Comparison of ENCODE assay signal across 1 cellular context in the genomic region with DNA sequence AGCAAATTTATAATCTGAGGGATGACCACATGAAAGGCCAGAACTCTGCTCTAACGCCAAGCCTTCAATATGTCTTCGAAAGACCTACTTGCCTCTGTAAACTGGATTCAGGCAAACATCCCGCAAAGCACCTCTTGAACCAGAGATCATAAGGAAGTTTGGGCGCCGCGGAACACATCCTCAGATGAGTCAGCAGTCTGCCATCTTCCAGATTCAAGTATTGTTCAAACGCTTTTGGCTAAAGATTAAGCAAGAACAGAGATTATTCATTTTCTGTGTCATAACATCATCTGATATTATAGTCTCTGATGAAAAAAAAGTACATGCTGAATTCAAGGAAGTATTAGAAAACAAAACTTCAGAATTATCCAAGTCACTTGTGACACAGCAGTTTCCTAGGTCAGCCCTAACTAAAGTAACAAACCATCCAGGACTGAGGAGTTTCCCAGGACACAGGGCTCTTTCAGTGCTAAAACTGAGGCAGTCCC.
TF ChIP-seq lines count a peak whose summit lies in the region.

No MANE protein-coding gene starts in this region.

TF ChIP-seq in K562, 482 proteins besides CTCF, POLR2A, EP300 and RAD21 (continued from another document and continues in another):
- TF ChIP-seq ELK1 (CRISPR knock-in tag; IDR thresholded peaks at IDR 0.05) (no peak), ZSCAN32 (CRISPR knock-in tag; IDR thresholded peaks at IDR 0.05) (no peak), MAFG (tag; conservative IDR thresholded peaks at IDR 0.05) (peak; percentile 95), PTRF (tag; IDR thresholded peaks at IDR 0.05) (0 out of 2 replicates have a peak, but pooled peaks have one; percentile 30), NFATC3 (IDR thresholded peaks at IDR 0.05) (no peak), E2F3 (CRISPR knock-in tag; IDR thresholded peaks at IDR 0.05) (no peak), ATF3 (IDR thresholded peaks at IDR 0.05) (peak; percentile 56; the same call in 1 of the 2 replicates), ATF3 (CRISPR knock-in tag; conservative IDR thresholded peaks at IDR 0.05) (no peak), NFE2L1 (tag; IDR thresholded peaks at IDR 0.05; ENCODE audit: borderline replicate concordance, low read depth) (peak; percentile 70), POLR2H (tag; IDR thresholded peaks at IDR 0.05; ENCODE audit: low read depth) (no peak; the same call in 1 of the 2 replicates), PURB (CRISPR knock-in tag; IDR thresholded peaks at IDR 0.05; ENCODE audit: low read depth) (no peak), TAF15 (IDR thresholded peaks at IDR 0.05; ENCODE audit: low read depth, low read length) (no peak), ZNF316 (IDR thresholded peaks at IDR 0.05) (peak; percentile 95), DPF2 (IDR thresholded peaks at IDR 0.05) (peak; percentile 73), CHD4 (IDR thresholded peaks at IDR 0.05; ENCODE audit: insufficient read depth, insufficient replicate concordance, low read depth, low read length, poor library complexity, severe bottlenecking) (no peak), BRD9 (IDR thresholded peaks at IDR 0.05; ENCODE audit: low read depth, partially characterized antibody) (no peak), TARDBP (IDR thresholded peaks at IDR 0.05) (no peak), HMGN3 (IDR thresholded peaks at IDR 0.05; ENCODE audit: borderline replicate concordance, extremely low read depth, insufficient read length, low read depth, low read length) (no peak), STAG1 (CRISPR knock-in tag; IDR thresholded peaks at IDR 0.05; ENCODE audit: borderline replicate concordance) (no peak), MYBL2 (IDR thresholded peaks at IDR 0.05; ENCODE audit: low read depth) (no peak), MYBL2 (CRISPR knock-in tag; IDR thresholded peaks at IDR 0.05; ENCODE audit: borderline replicate concordance) (no peak), TOE1 (IDR thresholded peaks at IDR 0.05; ENCODE audit: borderline replicate concordance) (no peak), TOE1 (CRISPR knock-in tag; IDR thresholded peaks at IDR 0.05; ENCODE audit: borderline replicate concordance, low read depth) (no peak), RCOR1 (IDR thresholded peaks at IDR 0.05; ENCODE audit: borderline replicate concordance in 1 of 2, low read depth in 2 of 2, low read length in 2 of 2) (0 out of 4 replicates have a peak, but pooled peaks of 1 of the 2 experiments have one; percentile 42), NR4A1 (CRISPR knock-in tag; IDR thresholded peaks at IDR 0.05) (no peak), NR4A1 (tag; IDR thresholded peaks at IDR 0.05) (peak; percentile 69; the same call in 1 of the 2 replicates), ZNF280B (CRISPR knock-in tag; IDR thresholded peaks at IDR 0.05) (no peak), YY1 (IDR thresholded peaks at IDR 0.05; ENCODE audit: borderline replicate concordance in 1 of 3, control insufficient read depth in 1 of 3, extremely low read depth in 1 of 3, insufficient read depth in 3 of 3, insufficient read length in 1 of 3, insufficient replicate concordance in 2 of 3, low read depth in 1 of 3, low read length in 2 of 3) (peak in 1 of 3 experiments; percentile 24), ZNF592 (IDR thresholded peaks at IDR 0.05) (peak; percentile 95), ZNF197 (CRISPR knock-in tag; IDR thresholded peaks at IDR 0.05; ENCODE audit: low read depth) (no peak), JUND (IDR thresholded peaks at IDR 0.05; ENCODE audit: borderline replicate concordance, low read depth, low read length) (no peak; the same call in 1 of the 2 replicates), JUND (tag; IDR thresholded peaks at IDR 0.05; ENCODE audit: borderline replicate concordance, low read depth, low read length) (peak; percentile 81; the same call in 2 of the 3 replicates), NEUROD1 (IDR thresholded peaks at IDR 0.05; ENCODE audit: borderline replicate concordance, low read depth, low read length, partially characterized antibody) (no peak), HNRNPUL1 (IDR thresholded peaks at IDR 0.05; ENCODE audit: low read length) (no peak), ZNF324 (CRISPR knock-in tag; IDR thresholded peaks at IDR 0.05) (no peak), ZNF12 (CRISPR knock-in tag; IDR thresholded peaks at IDR 0.05) (no peak), BACH1 (tag; IDR thresholded peaks at IDR 0.05) (peak; percentile 97), ZNF23 (CRISPR knock-in tag; IDR thresholded peaks at IDR 0.05) (no peak), MTA1 (IDR thresholded peaks at IDR 0.05; ENCODE audit: borderline replicate concordance) (no peak), ZNF584 (CRISPR knock-in tag; IDR thresholded peaks at IDR 0.05; ENCODE audit: low read depth) (peak; percentile 52; the same call in 1 of the 2 replicates), SRSF1 (IDR thresholded peaks at IDR 0.05; ENCODE audit: low read depth, low read length) (no peak), ZNF589 (CRISPR knock-in tag; IDR thresholded peaks at IDR 0.05; ENCODE audit: low read depth) (peak; percentile 31; the same call in 1 of the 2 replicates), ZC3H4 (CRISPR knock-in tag; IDR thresholded peaks at IDR 0.05; ENCODE audit: borderline replicate concordance) (no peak), MYNN (IDR thresholded peaks at IDR 0.05) (no peak), MYNN (CRISPR knock-in tag; IDR thresholded peaks at IDR 0.05) (no peak), ZNF75A (CRISPR knock-in tag; IDR thresholded peaks at IDR 0.05) (no peak), SMARCB1 (IDR thresholded peaks at IDR 0.05; ENCODE audit: insufficient read length, low read depth) (no peak), ZNF740 (CRISPR knock-in tag; IDR thresholded peaks at IDR 0.05) (no peak), ZNF740 (tag; IDR thresholded peaks at IDR 0.05) (peak in 1 of 2 experiments; percentile 55; a peak in 1 of 4 replicates), HINFP (tag; conservative IDR thresholded peaks at IDR 0.05; ENCODE audit: low read depth) (0 out of 2 replicates have a peak, but pooled peaks have one; percentile 6), ZNF696 (CRISPR knock-in tag; conservative IDR thresholded peaks at IDR 0.05) (no peak), TCF7L2 (IDR thresholded peaks at IDR 0.05; ENCODE audit: low read depth, low read length) (no peak), ARID2 (IDR thresholded peaks at IDR 0.05) (no peak)
- TF ChIP-seq, protein P1, sequence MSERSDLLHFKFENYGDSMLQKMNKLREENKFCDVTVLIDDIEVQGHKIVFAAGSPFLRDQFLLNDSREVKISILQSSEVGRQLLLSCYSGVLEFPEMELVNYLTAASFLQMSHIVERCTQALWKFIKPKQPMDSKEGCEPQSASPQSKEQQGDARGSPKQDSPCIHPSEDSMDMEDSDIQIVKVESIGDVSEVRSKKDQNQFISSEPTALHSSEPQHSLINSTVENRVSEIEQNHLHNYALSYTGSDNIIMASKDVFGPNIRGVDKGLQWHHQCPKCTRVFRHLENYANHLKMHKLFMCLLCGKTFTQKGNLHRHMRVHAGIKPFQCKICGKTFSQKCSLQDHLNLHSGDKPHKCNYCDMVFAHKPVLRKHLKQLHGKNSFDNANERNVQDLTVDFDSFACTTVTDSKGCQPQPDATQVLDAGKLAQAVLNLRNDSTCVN (CRISPR knock-in tag; IDR thresholded peaks at IDR 0.05) = no peak
- TF ChIP-seq, protein P2, sequence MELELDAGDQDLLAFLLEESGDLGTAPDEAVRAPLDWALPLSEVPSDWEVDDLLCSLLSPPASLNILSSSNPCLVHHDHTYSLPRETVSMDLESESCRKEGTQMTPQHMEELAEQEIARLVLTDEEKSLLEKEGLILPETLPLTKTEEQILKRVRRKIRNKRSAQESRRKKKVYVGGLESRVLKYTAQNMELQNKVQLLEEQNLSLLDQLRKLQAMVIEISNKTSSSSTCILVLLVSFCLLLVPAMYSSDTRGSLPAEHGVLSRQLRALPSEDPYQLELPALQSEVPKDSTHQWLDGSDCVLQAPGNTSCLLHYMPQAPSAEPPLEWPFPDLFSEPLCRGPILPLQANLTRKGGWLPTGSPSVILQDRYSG (tag; conservative IDR thresholded peaks at IDR 0.05; ENCODE audit: low read depth) = peak; percentile 76
- TF ChIP-seq, protein P3, sequence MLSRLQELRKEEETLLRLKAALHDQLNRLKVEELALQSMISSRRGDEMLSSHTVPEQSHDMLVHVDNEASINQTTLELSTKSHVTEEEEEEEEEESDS (CRISPR knock-in tag; IDR thresholded peaks at IDR 0.05) = no peak
- TF ChIP-seq, protein P4, sequence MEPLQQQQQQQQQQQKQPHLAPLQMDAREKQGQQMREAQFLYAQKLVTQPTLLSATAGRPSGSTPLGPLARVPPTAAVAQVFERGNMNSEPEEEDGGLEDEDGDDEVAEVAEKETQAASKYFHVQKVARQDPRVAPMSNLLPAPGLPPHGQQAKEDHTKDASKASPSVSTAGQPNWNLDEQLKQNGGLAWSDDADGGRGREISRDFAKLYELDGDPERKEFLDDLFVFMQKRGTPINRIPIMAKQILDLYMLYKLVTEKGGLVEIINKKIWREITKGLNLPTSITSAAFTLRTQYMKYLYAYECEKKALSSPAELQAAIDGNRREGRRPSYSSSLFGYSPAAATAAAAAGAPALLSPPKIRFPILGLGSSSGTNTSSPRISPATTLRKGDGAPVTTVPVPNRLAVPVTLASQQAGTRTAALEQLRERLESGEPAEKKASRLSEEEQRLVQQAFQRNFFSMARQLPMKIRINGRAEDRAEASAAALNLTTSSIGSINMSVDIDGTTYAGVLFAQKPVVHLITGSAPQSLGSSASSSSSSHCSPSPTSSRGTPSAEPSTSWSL (CRISPR knock-in tag; IDR thresholded peaks at IDR 0.05; ENCODE audit: borderline replicate concordance) = no peak
